In genomic region chr1:24199291-24199900, GRCh38 we compare ENCODE assay signal across 8 cellular contexts. TPM values are rescaled to one million over a fixed set of nuclear protein-coding genes. Genes with fewer than 3 reads are reported as not detected.
DNase-seq lines count a peak whose midpoint lies in the region; ATAC-seq and TF ChIP-seq lines count a peak whose summit lies in the region.

No MANE protein-coding gene starts in this region.

- peak overlapping the region; percentile 62 for H3K4me2 ChIP-seq in DOHH2 (ENCODE audit: low read length)
- H3K4me2 ChIP-seq in SU-DHL-6 (ENCODE audit: low read depth, low read length, poor library complexity, severe bottlenecking): peak overlapping the region; percentile 99

- peak overlapping the region; percentile 84 for H3K9ac ChIP-seq in SU-DHL-6 (ENCODE audit: low read length)

- no peak for TF ChIP-seq POLR2A in heart left ventricle (IDR thresholded peaks at IDR 0.05)

- WGBS in heart left ventricle, 4 donors: 28 to 32% (median 31%) methylated on average over 15 of the region's 15 CpGs

- H3F3A ChIP-seq in DOHH2 (ENCODE audit: control insufficient read depth, insufficient read depth) (peaks cover 2% of the 10 kb centered on the region; the same call in 1 of the 2 replicates), SU-DHL-6 (ENCODE audit: insufficient read depth) (peaks cover 52% of the 10 kb centered on the region)

- ATAC-seq in activated naive CD4-positive, alpha-beta T cell treated with anti-CD3 and anti-CD28 coated beads, Interleukin-2, amount 50 U/mL, for 72 hours: peak; percentile 78 to 79
- ATAC-seq in heart left ventricle (peak; percentile 24 to 69 (median 66)), GM21526 (IDR thresholded peaks at IDR 0.05; ENCODE audit: low FRiP score, unreplicated experiment) (no peak), HG03039 (IDR thresholded peaks at IDR 0.05; ENCODE audit: unreplicated experiment) (no peak)

- H3K9me3 ChIP-seq in DOHH2 (ENCODE audit: control insufficient read depth, insufficient read depth, low read length): no peaks in the 10 kb centered on the region
- no peaks in the 10 kb centered on the region for H3K9me3 ChIP-seq in SU-DHL-6 (ENCODE audit: insufficient read depth, low read length)
- no peaks in the 10 kb centered on the region for H3K9me3 ChIP-seq in heart left ventricle

- DNase-seq in activated naive CD4-positive, alpha-beta T cell treated with anti-CD3 and anti-CD28 coated beads, Interleukin-2, amount 50 U/mL, for 72 hours (ENCODE audit: low spot score in 2 of 2): peak; percentile 70 to 74
- DNase-seq in heart left ventricle (peak; percentile 48 to 71 (median 56)), retina (peak; percentile 79)

- H3K27ac Mint-ChIP-seq in activated naive CD4-positive, alpha-beta T cell treated with anti-CD3 and anti-CD28 coated beads, Interleukin-2, amount 50 U/mL, for 72 hours: peak overlapping the region; percentile 38 to 50

- TF ChIP-seq CTCF in DOHH2 (IDR thresholded peaks at IDR 0.05; ENCODE audit: low read depth, low read length, poor library complexity, severe bottlenecking) (peak; percentile 91), LNCAP (IDR thresholded peaks at IDR 0.05) (peak; percentile 57), SU-DHL-6 (IDR thresholded peaks at IDR 0.05; ENCODE audit: insufficient read depth, low read length, poor library complexity, severe bottlenecking) (peak; percentile 88), heart left ventricle (IDR thresholded peaks at IDR 0.05) (peak; percentile 75 to 93 (median 89))

- H3K27ac ChIP-seq in DOHH2 (ENCODE audit: low read depth, low read length) (peak overlapping the region; percentile 57), SU-DHL-6 (ENCODE audit: low read depth, low read length) (peak overlapping the region; percentile 99), heart left ventricle (no peak overlapping the region)

- no peaks in the 10 kb centered on the region for H4K20me1 ChIP-seq in DOHH2 (ENCODE audit: control insufficient read depth, insufficient read depth, low read depth, low read length)
- H4K20me1 ChIP-seq in SU-DHL-6 (ENCODE audit: low read depth, low read length): no peaks in the 10 kb centered on the region

- no peak overlapping the region for H2AFZ ChIP-seq in SU-DHL-6 (ENCODE audit: low read depth, low read length, severe bottlenecking)

- H3K27me3 ChIP-seq in DOHH2 (ENCODE audit: control insufficient read depth, low read length): no peaks in the 10 kb centered on the region
- H3K27me3 ChIP-seq in SU-DHL-6 (ENCODE audit: low read length): no peaks in the 10 kb centered on the region
- H3K27me3 ChIP-seq in heart left ventricle: no peaks in the 10 kb centered on the region

- H3K4me3 ChIP-seq in DOHH2 (ENCODE audit: low read length) (peak overlapping the region; percentile 61), SU-DHL-6 (ENCODE audit: insufficient read depth, low read length, poor library complexity, severe bottlenecking) (peak overlapping the region; percentile 83), heart left ventricle (peak overlapping the region in 2 of 12 donors; percentile 13 to 19)

- intact Hi-C loops in heart left ventricle (cut with DNase I): loop anchor here in 7 of 10 donors (1.0 to 10.0 kb wide), 6 partner anchors 192 to 438 kb away; no protein-coding TSS in a partner anchor

- no peaks in the 10 kb centered on the region for H3K9me3 Mint-ChIP-seq in activated naive CD4-positive, alpha-beta T cell treated with anti-CD3 and anti-CD28 coated beads, Interleukin-2, amount 50 U/mL, for 72 hours

- H3K79me2 ChIP-seq in DOHH2 (ENCODE audit: control insufficient read depth, low read length) (peaks cover 12% of the 10 kb centered on the region), SU-DHL-6 (ENCODE audit: insufficient read depth, low read length) (peaks cover 25% of the 10 kb centered on the region)

- H3K36me3 ChIP-seq in DOHH2 (ENCODE audit: control insufficient read depth, low read length) (peaks cover 8% of the 10 kb centered on the region), SU-DHL-6 (ENCODE audit: low read length) (no peaks in the 10 kb centered on the region), heart left ventricle (no peaks in the 10 kb centered on the region)

- no peaks in the 10 kb centered on the region for H3K9me2 ChIP-seq in DOHH2 (replicated peaks; ENCODE audit: control insufficient read depth, low read length)
- H3K9me2 ChIP-seq in SU-DHL-6 (replicated peaks; ENCODE audit: insufficient read depth, low read length): no peaks in the 10 kb centered on the region

- no peaks in the 10 kb centered on the region for H3K36me3 Mint-ChIP-seq in activated naive CD4-positive, alpha-beta T cell treated with anti-CD3 and anti-CD28 coated beads, Interleukin-2, amount 50 U/mL, for 72 hours

- H3K4me1 ChIP-seq in DOHH2 (ENCODE audit: control insufficient read depth, low read length): peaks cover 71% of the 10 kb centered on the region
- H3K4me1 ChIP-seq in heart left ventricle: peaks cover 0 to 19% (median 0%) of the 10 kb centered on the region in 12 donors

RNA-seq across cellular contexts. Expression of gene IFNLR1, which starts 12.3 kb away (rescaled TPM):
- 1 to 10 TPM; 5.0 to 6.3 TPM for total RNA-seq in activated naive CD4-positive, alpha-beta T cell treated with anti-CD3 and anti-CD28 coated beads, Interleukin-2, amount 50 U/mL, for 72 hours
- total RNA-seq in heart left ventricle: 1 to 10 TPM; 1.9 to 3.4 (median 2.7) TPM
- 1 to 10 TPM in 1 of 2 donors, under 1 TPM in 1; 0.99 to 1.5 TPM for polyA plus RNA-seq in heart left ventricle

RNA-seq across cellular contexts. Expression of gene IL22RA1, which starts 56.5 kb away (rescaled TPM):
- total RNA-seq in activated naive CD4-positive, alpha-beta T cell treated with anti-CD3 and anti-CD28 coated beads, Interleukin-2, amount 50 U/mL, for 72 hours: not detected
- 1 to 10 TPM in 1 of 9 donors, under 1 TPM in 5, not detected in 3; 0.19 to 1.3 (median 0.49) TPM for total RNA-seq in heart left ventricle
- under 1 TPM; 0.04 to 0.12 TPM for polyA plus RNA-seq in heart left ventricle

Comparison
In these comparisons a context has a peak if more than half of its experiments do, and no peak if none do; other contexts are left out.
1. H3K27ac ChIP-seq: peak in DOHH2 (single experiment) and SU-DHL-6 (single experiment); none in heart left ventricle (0 of 12).
2. ATAC-seq: peak in activated naive CD4-positive, alpha-beta T cell treated with anti-CD3 and anti-CD28 coated beads, Interleukin-2, amount 50 U/mL, for 72 hours (2 of 2) and heart left ventricle (4 of 4); none in GM21526 (single experiment) and HG03039 (single experiment).
3. Peak in every context shown above with its lines, with median percentiles within 50 percentile points of each other: CTCF ChIP-seq and DNase-seq.